Comparison of ENCODE assay signal across 1 cellular context in the genomic region with DNA sequence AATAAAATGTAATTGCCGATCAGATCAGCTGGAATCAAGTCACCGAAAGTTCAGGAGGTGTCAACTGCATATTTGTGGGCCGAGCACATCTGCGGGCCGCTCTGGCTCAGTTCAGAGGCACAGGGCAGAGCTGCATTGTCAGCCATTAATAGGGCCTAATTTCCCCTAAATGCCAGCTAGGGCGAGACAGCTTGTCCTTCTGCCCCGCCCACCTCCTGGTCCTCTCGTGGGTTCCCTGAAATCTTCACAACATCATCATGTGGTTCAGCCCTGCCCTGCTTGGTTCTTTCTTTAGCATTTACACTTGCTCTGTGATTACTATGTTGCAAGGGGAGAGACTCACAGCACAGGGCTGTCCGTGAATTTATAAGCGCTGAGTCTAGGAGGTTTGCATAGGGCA.
TF ChIP-seq lines count a peak whose summit lies in the region.

No MANE protein-coding gene starts in this region.

TF ChIP-seq in H1, 55 proteins besides CTCF, POLR2A, EP300 and RAD21 (continued from another document):
- TF ChIP-seq, protein P1, sequence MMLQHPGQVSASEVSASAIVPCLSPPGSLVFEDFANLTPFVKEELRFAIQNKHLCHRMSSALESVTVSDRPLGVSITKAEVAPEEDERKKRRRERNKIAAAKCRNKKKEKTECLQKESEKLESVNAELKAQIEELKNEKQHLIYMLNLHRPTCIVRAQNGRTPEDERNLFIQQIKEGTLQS (IDR thresholded peaks at IDR 0.05; ENCODE audit: insufficient read depth, low read depth, low read length), result no peak
- no peak for TF ChIP-seq SP2 (IDR thresholded peaks at IDR 0.05; ENCODE audit: low read length)
- no peak for TF ChIP-seq BRCA1 (IDR thresholded peaks at IDR 0.05; ENCODE audit: low read depth, low read length)
- no peak for TF ChIP-seq TAF7 (optimal IDR thresholded peaks at IDR 0.05; ENCODE audit: borderline replicate concordance, low read depth, low read length)
- TF ChIP-seq TEAD4 (IDR thresholded peaks at IDR 0.05; ENCODE audit: low read depth, low read length), result no peak
TF ChIP-seq in H1: peak in this region for 0.
